ENCODE assay signal across 23 cellular contexts in genomic region chr1:11188858-11189451, GRCh38. TPM values are rescaled to one million over a fixed set of nuclear protein-coding genes. Genes with fewer than 3 reads are reported as not detected.
DNase-seq lines count a peak whose midpoint lies in the region; ATAC-seq, FAIRE-seq and TF ChIP-seq lines count a peak whose summit lies in the region.
"Had no signal": no experiment of that assay in that cellular context is flagged by ENCODE, and none has a peak within 500 bp of the region (broad histone marks: within the 10 kb centered on the region; RNA-seq: fewer than 3 reads in every experiment).

A gene with protein sequence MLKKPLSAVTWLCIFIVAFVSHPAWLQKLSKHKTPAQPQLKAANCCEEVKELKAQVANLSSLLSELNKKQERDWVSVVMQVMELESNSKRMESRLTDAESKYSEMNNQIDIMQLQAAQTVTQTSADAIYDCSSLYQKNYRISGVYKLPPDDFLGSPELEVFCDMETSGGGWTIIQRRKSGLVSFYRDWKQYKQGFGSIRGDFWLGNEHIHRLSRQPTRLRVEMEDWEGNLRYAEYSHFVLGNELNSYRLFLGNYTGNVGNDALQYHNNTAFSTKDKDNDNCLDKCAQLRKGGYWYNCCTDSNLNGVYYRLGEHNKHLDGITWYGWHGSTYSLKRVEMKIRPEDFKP (plus strand): TSS chr1:11189355. CDS start chr1:11189580, 225 bp downstream.

- TF ChIP-seq EP300 in HepG2 (IDR thresholded peaks at IDR 0.05; ENCODE audit: low read depth in 2 of 2, low read length in 2 of 2), result no peak
- TF ChIP-seq EP300 in HepG2 (CRISPR knock-in tag; IDR thresholded peaks at IDR 0.05; ENCODE audit: borderline replicate concordance), result no peak

- no peaks in the 10 kb centered on the region for H3K9me2 ChIP-seq in OCI-LY7 (ENCODE audit: insufficient read depth, low read length)

- H3K27me3 ChIP-seq in right lobe of liver (no peaks in the 10 kb centered on the region), HepG2 (ENCODE audit: control insufficient read depth in 1 of 2, insufficient read depth in 2 of 2, low read length in 2 of 2) (no peaks in the 10 kb centered on the region), right atrium auricular region (no peaks in the 10 kb centered on the region), neuronal stem cell (ENCODE audit: control insufficient read depth in 3 of 3, insufficient read depth in 3 of 3, low read depth in 1 of 3, low read length in 3 of 3) (no peaks in the 10 kb centered on the region), upper lobe of right lung (no peaks in the 10 kb centered on the region)
- H3K27me3 ChIP-seq: foreskin keratinocyte, spleen had no signal

- no peak for FAIRE-seq in HepG2 (lab: Jason Lieb, UNC)

- in situ Hi-C loops in HepG2 (cut with HindIII; ENCODE audit: extremely low pct_ligation_motif_present, low pct_unique_long_range_greater_than_20kb), result no loop called here

- TF ChIP-seq POLR2A in right lobe of liver (IDR thresholded peaks at IDR 0.05), result no peak
- TF ChIP-seq POLR2A in HepG2 (IDR thresholded peaks at IDR 0.05; ENCODE audit: insufficient read depth in 1 of 2, low read depth in 2 of 2, low read length in 2 of 2), result no peak

- BruUV-seq in HepG2 (replicated peaks; lab: Mats Ljungman, UMichigan) (no TSS peak), OCI-LY7 (replicated peaks; lab: Mats Ljungman, UMichigan) (no TSS peak)

- H4K91ac ChIP-seq in neuronal stem cell (ENCODE audit: low read depth, low read length, poor library complexity), result no peak within 1 kb of the TSS

- intact Hi-C loops in right lobe of liver (cut with DNase I) (no loop called here), HepG2 (cut with micrococcal nuclease; ENCODE audit: unreplicated experiment) (no loop called here), upper lobe of right lung (cut with DNase I) (loop anchor here (10.0 kb wide), 1 partner anchor 1374 kb away; no protein-coding TSS in a partner anchor), OCI-LY7 (cut with micrococcal nuclease; ENCODE audit: unreplicated experiment) (no loop called here)

- no peak within 1 kb of the TSS for H3K14ac ChIP-seq in neuronal stem cell (ENCODE audit: low read length)

- no peak within 1 kb of the TSS for H2BK15ac ChIP-seq in neuronal stem cell (ENCODE audit: low read length)

- WGBS in right lobe of liver (ENCODE audit: insufficient coverage, low coverage, low lambda C conversion rate, missing lambda C conversion rate), result 54% methylated on average over 6 of the region's 8 CpGs
- WGBS in HepG2 (ENCODE audit: low lambda C conversion rate), result 100% methylated on average over 8 of the region's 8 CpGs
- WGBS in neuronal stem cell (ENCODE audit: extremely low coverage in 2 of 2, insufficient read length in 2 of 2, insufficient replicate concordance in 1 of 2), 2 donors, result no CpG with 5 or more reads among the region's 8 CpGs

- H3K4me1 ChIP-seq in right lobe of liver (peaks cover 0 to 7% (median 0%) of the 10 kb centered on the region in 4 donors), HepG2 (ENCODE audit: insufficient read depth, low read length) (no peaks in the 10 kb centered on the region), right atrium auricular region (peaks cover 3 to 37% of the 10 kb centered on the region in 2 donors), neuronal stem cell (ENCODE audit: control insufficient read depth in 2 of 2, insufficient read depth in 1 of 2, low read depth in 1 of 2, low read length in 2 of 2) (peaks cover 0 to 11% of the 10 kb centered on the region in 2 donors), upper lobe of right lung (no peaks in the 10 kb centered on the region), OCI-LY7 (ENCODE audit: insufficient read depth, low read length, poor library complexity, severe bottlenecking) (no peaks in the 10 kb centered on the region)
- H3K4me1 ChIP-seq: foreskin keratinocyte, spleen had no signal

- peak; percentile 45 to 75 (median 66) for ATAC-seq in right lobe of liver
- ATAC-seq in HepG2, result no peak
- peak; percentile 74 for ATAC-seq in upper lobe of right lung
- ATAC-seq: foreskin keratinocyte had no signal

- peaks cover 0 to 25% (median 2%) of the 10 kb centered on the region in 4 donors for H3K36me3 ChIP-seq in right lobe of liver
- peaks cover 7 to 57% of the 10 kb centered on the region in 2 experiments for H3K36me3 ChIP-seq in HepG2 (replicated peaks in 1 of 2; ENCODE audit: control insufficient read depth in 1 of 2, insufficient read depth in 2 of 2, low read length in 2 of 2)
- peaks cover 33% of the 10 kb centered on the region for H3K36me3 ChIP-seq in right atrium auricular region
- peaks cover 20 to 87% of the 10 kb centered on the region in 2 donors for H3K36me3 ChIP-seq in neuronal stem cell (replicated peaks in 1 of 2; ENCODE audit: control insufficient read depth in 2 of 2, insufficient read depth in 2 of 2, low read length in 2 of 2)
- peaks cover 39% of the 10 kb centered on the region for H3K36me3 ChIP-seq in upper lobe of right lung
- peaks cover 85% of the 10 kb centered on the region for H3K36me3 ChIP-seq in OCI-LY7 (ENCODE audit: insufficient read depth, low read length)

- H3K4me2 ChIP-seq in HepG2 (ENCODE audit: low read depth, low read length) (no peak within 1 kb of the TSS), neuronal stem cell (ENCODE audit: insufficient read depth, low read length, poor library complexity, severe bottlenecking) (no peak within 1 kb of the TSS), OCI-LY7 (ENCODE audit: low read length) (no peak within 1 kb of the TSS)

- H3K27ac ChIP-seq in right lobe of liver (peak within 1 kb of the TSS in 2 of 3 donors; percentile 22 to 49), HepG2 (ENCODE audit: extremely low read length, insufficient read depth, low read length) (no peak within 1 kb of the TSS), right atrium auricular region (peak within 1 kb of the TSS; percentile 29 to 70), neuronal stem cell (replicated peaks; ENCODE audit: low read length) (peak within 1 kb of the TSS; percentile 45), upper lobe of right lung (no peak within 1 kb of the TSS), OCI-LY7 (ENCODE audit: low read depth, low read length, poor library complexity, severe bottlenecking) (no peak within 1 kb of the TSS)
- H3K27ac ChIP-seq: foreskin keratinocyte, spleen, VCaP had no signal

- no peak within 1 kb of the TSS for H2BK120ac ChIP-seq in neuronal stem cell (ENCODE audit: low read depth, low read length)

- POLR2A ChIA-PET in HepG2 (lab: Yijun Ruan, JAX) (no interaction called here), OCI-LY7 (lab: Charles Lee) (no interaction called here)

- H2BK5ac ChIP-seq in neuronal stem cell (ENCODE audit: low read length), result no peak within 1 kb of the TSS

- no peak within 1 kb of the TSS for H2BK12ac ChIP-seq in neuronal stem cell (ENCODE audit: low read length)

- DNase-seq in right lobe of liver (peak in 1 of 3 donors; percentile 58), HepG2 (ENCODE audit: low spot score) (no peak), right atrium auricular region (ENCODE audit: low spot score) (no peak), neuronal stem cell (ENCODE audit: low spot score) (no peak), upper lobe of right lung (no peak), OCI-LY7 (ENCODE audit: low spot score) (no peak), KG1 (lab: John Stamatoyannopoulos, UW) (no peak), H4 (ENCODE audit: low spot score) (no peak)
- DNase-seq: activated naive CD4-positive, alpha-beta T cell treated with anti-CD3 and anti-CD28 coated beads for 36 hours; foreskin keratinocyte; GDM1; GOT3; NCI-H1092 treated with DMSO at 0.1 percent for 48 hours; NCI-H2081 treated with DMSO at 0.1 percent for 48 hours; NCI-H526 treated with DMSO at 0.1 percent for 48 hours; SHP77 treated with DMSO at 0.1 percent for 48 hours; spleen; stimulated activated CD8-positive, alpha-beta memory T cell treated with anti-CD3 and anti-CD28 coated beads, Interleukin-4, amount 100 ng/mL, for 48 hours had no signal

- H3K79me1 ChIP-seq in neuronal stem cell (ENCODE audit: low read depth, low read length), result peaks cover 2% of the 10 kb centered on the region

- CTCF ChIA-PET in HepG2 (lab: Yijun Ruan, JAX; ENCODE audit: low intra/inter-chr PET ratio, low total read pairs) (no interaction called here), OCI-LY7 (lab: Charles Lee; ENCODE audit: unreplicated experiment) (interaction anchor here (0.7 kb wide), 1 partner anchor 152 kb away, joined by 3 read pairs; no protein-coding TSS in a partner anchor)

- H2AFZ ChIP-seq in HepG2 (ENCODE audit: low read length) (no peak within 1 kb of the TSS), neuronal stem cell (ENCODE audit: low read length) (no peak within 1 kb of the TSS), OCI-LY7 (ENCODE audit: low read length) (no peak within 1 kb of the TSS)

- TF ChIP-seq RAD21 in HepG2 (CRISPR knock-in tag; IDR thresholded peaks at IDR 0.05), result no peak

- H3K9me3 ChIP-seq in right lobe of liver, result no peaks in the 10 kb centered on the region
- no peaks in the 10 kb centered on the region for H3K9me3 ChIP-seq in HepG2 (ENCODE audit: low read length)
- H3K9me3 ChIP-seq in right atrium auricular region, result no peaks in the 10 kb centered on the region
- no peaks in the 10 kb centered on the region for H3K9me3 ChIP-seq in neuronal stem cell (replicated peaks in 1 of 2; ENCODE audit: control insufficient read depth in 2 of 2, insufficient read depth in 1 of 2, low read depth in 1 of 2, low read length in 2 of 2)
- no peaks in the 10 kb centered on the region for H3K9me3 ChIP-seq in upper lobe of right lung
- no peaks in the 10 kb centered on the region for H3K9me3 ChIP-seq in OCI-LY7 (ENCODE audit: low read length)
- H3K9me3 ChIP-seq: spleen had no signal

- H3K23ac ChIP-seq in neuronal stem cell (ENCODE audit: low read depth, low read length, poor library complexity), result peak within 1 kb of the TSS; percentile 75

- H2AK5ac ChIP-seq in neuronal stem cell (ENCODE audit: low read depth, low read length), result no peak within 1 kb of the TSS

- H4K20me1 ChIP-seq in HepG2 (ENCODE audit: insufficient read depth, low read length) (no peaks in the 10 kb centered on the region), OCI-LY7 (ENCODE audit: insufficient read depth, low read length) (no peaks in the 10 kb centered on the region)

- TF ChIP-seq CTCF in right lobe of liver (IDR thresholded peaks at IDR 0.05) (no peak), HepG2 (CRISPR knock-in tag; IDR thresholded peaks at IDR 0.05) (no peak), right atrium auricular region (IDR thresholded peaks at IDR 0.05) (no peak), upper lobe of right lung (IDR thresholded peaks at IDR 0.05) (no peak), OCI-LY7 (conservative IDR thresholded peaks at IDR 0.05; ENCODE audit: low read length) (no peak)

- H3K79me2 ChIP-seq in HepG2 (ENCODE audit: insufficient read depth, low read length) (no peaks in the 10 kb centered on the region), OCI-LY7 (ENCODE audit: insufficient read depth, low read depth, low read length) (no peaks in the 10 kb centered on the region)

- no peak within 1 kb of the TSS for H4K8ac ChIP-seq in neuronal stem cell (ENCODE audit: low read depth, low read length)

- H3K4me3 ChIP-seq in right lobe of liver (no peak within 1 kb of the TSS), HepG2 (replicated peaks in 1 of 3; ENCODE audit: insufficient read depth in 1 of 3, low read depth in 2 of 3, low read length in 3 of 3) (no peak within 1 kb of the TSS), right atrium auricular region (no peak within 1 kb of the TSS), neuronal stem cell (ENCODE audit: low read length in 2 of 2) (no peak within 1 kb of the TSS), upper lobe of right lung (no peak within 1 kb of the TSS), OCI-LY7 (ENCODE audit: low read depth, low read length, poor library complexity, severe bottlenecking) (no peak within 1 kb of the TSS)
- H3K4me3 ChIP-seq: spleen had no signal

- no peak within 1 kb of the TSS for H3K4ac ChIP-seq in neuronal stem cell (ENCODE audit: low read length)

- H3K9ac ChIP-seq in HepG2 (ENCODE audit: insufficient read depth, low read depth, low read length), result no peak within 1 kb of the TSS
- H3K9ac ChIP-seq in neuronal stem cell (ENCODE audit: low read depth, low read length, poor library complexity), result peak within 1 kb of the TSS; percentile 79

- H3K18ac ChIP-seq in neuronal stem cell (ENCODE audit: low read length), result peak within 1 kb of the TSS; percentile 67

RNA-seq across cellular contexts. Expression of the gene that starts here (rescaled TPM):
- not detected for total RNA-seq in right lobe of liver
- not detected in 2 replicates for total RNA-seq in HepG2 (2016; rRNA removed; fragmentation: Illumina TruSeq; extraction: Trizol)
- not detected in 2 replicates for total RNA-seq in HepG2 (2016; cell fraction: cytosol; rRNA removed; fragmentation: Illumina TruSeq; extraction: Trizol; ENCODE audit: low read depth)
- total RNA-seq in HepG2 (2016; cell fraction: insoluble cytoplasmic fraction; rRNA removed; fragmentation: Illumina TruSeq; extraction: Trizol), result not detected in 2 replicates
- total RNA-seq in HepG2 (2016; cell fraction: membrane; rRNA removed; fragmentation: Illumina TruSeq; extraction: Trizol), result not detected in 2 replicates
- total RNA-seq in HepG2 (2016; cell fraction: nucleus; rRNA removed; fragmentation: Illumina TruSeq; extraction: Trizol), result not detected in 2 replicates
- polyA plus RNA-seq in HepG2 (2011; rRNA removed), result not detected in 2 replicates
- not detected in 2 replicates for polyA plus RNA-seq in HepG2 (2011; cell fraction: cytosol; rRNA removed)
- not detected in 2 replicates for polyA plus RNA-seq in HepG2 (2011; cell fraction: nucleus; rRNA removed)
- not detected in 2 replicates for polyA plus RNA-seq in HepG2 (2012)
- polyA plus RNA-seq in HepG2 (2016; cell fraction: cytosol; fragmentation: Illumina TruSeq; extraction: Trizol; ENCODE audit: low read depth), result not detected in 2 replicates
- polyA plus RNA-seq in HepG2 (2016; cell fraction: insoluble cytoplasmic fraction; fragmentation: Illumina TruSeq; extraction: Trizol; ENCODE audit: low read depth), result not detected in 2 replicates
- not detected in 2 replicates for polyA plus RNA-seq in HepG2 (2016; cell fraction: membrane; fragmentation: Illumina TruSeq; extraction: Trizol; ENCODE audit: low read depth)
- not detected in 2 replicates for polyA plus RNA-seq in HepG2 (2016; cell fraction: nucleus; fragmentation: Illumina TruSeq; extraction: Trizol; ENCODE audit: insufficient read depth, low read depth)
- not detected in 2 replicates for polyA minus RNA-seq in HepG2 (2011; rRNA and poly(A)+ RNA removed; ENCODE audit: low replicate concordance)
- polyA minus RNA-seq in HepG2 (2011; cell fraction: cytosol; rRNA and poly(A)+ RNA removed), result not detected in 2 replicates
- polyA minus RNA-seq in HepG2 (2011; cell fraction: nucleus; rRNA and poly(A)+ RNA removed), result not detected in 2 replicates
- 1 to 10 TPM; 1.6 to 4.8 TPM for total RNA-seq in right atrium auricular region
- 0.24 TPM for polyA plus RNA-seq in neuronal stem cell (2013, experiment 1 of 2)
- polyA plus RNA-seq in neuronal stem cell (2013, experiment 2 of 2), result 0.11 TPM
- 1.1 TPM for total RNA-seq in upper lobe of right lung
- not detected in 2 replicates for total RNA-seq in OCI-LY7 (2014; rRNA removed; shearing (Covaris generic))
- not detected in 2 replicates for total RNA-seq in OCI-LY7 (2022)
- total RNA-seq in H4 (2014; rRNA removed; shearing (Covaris generic)), result not detected in 2 replicates
- total RNA-seq: activated naive CD4-positive, alpha-beta T cell treated with anti-CD3 and anti-CD28 coated beads for 36 hours; foreskin keratinocyte; HT-29; LHCN-M2; spleen; T-helper 1 cell treated with Interleukin-12 subunit alpha and Interleukin-12 subunit beta and Interleukin-4 antibody, amounts not matched to agents 30 ng/mL and 1 ng/mL, for 36 hours had no signal
- polyA plus RNA-seq: CD14-positive monocyte, foreskin keratinocyte had no signal

Comparison
In these comparisons a context has a peak if more than half of its experiments do, and no peak if none do; other contexts are left out.
1. Peak in ATAC-seq and H3K27ac ChIP-seq in right lobe of liver; RNA of the gene not detected or under 1 TPM.
2. H3K27ac ChIP-seq: peak in right atrium auricular region (2 of 2) and neuronal stem cell (single experiment); none in HepG2 (single experiment), upper lobe of right lung (single experiment) and OCI-LY7 (single experiment).